ENCODE assay signal across 8 cellular contexts in genomic region chr15:90002428-90002844, GRCh38. TPM values are rescaled to one million over a fixed set of nuclear protein-coding genes. Genes with fewer than 3 reads are reported as not detected.
A peak's percentile ranks its signal among the peaks of the same experiment; 100 is the strongest.
DNase-seq lines count a peak whose midpoint lies in the region; ATAC-seq, FAIRE-seq and TF ChIP-seq lines count a peak whose summit lies in the region.

No MANE protein-coding gene starts in this region.

- H3K27me3 Mint-ChIP-seq in astrocyte (ENCODE audit: low read depth, unreplicated experiment): peaks cover 3% of the 10 kb centered on the region

- DNase-seq in EL (peak; percentile 47), HAP-1 (ENCODE audit: low spot score in 2 of 2) (peak; percentile 23 to 69), OCI-M1 (lab: John Stamatoyannopoulos, UW) (peak; percentile 43), astrocyte (ENCODE audit: low read depth) (peak; percentile 29), superior temporal gyrus (ENCODE audit: extremely low spot score) (no peak)

- no peak for FAIRE-seq in astrocyte (lab: Jason Lieb, UNC)

- no peak for TF ChIP-seq CTCF in astrocyte (IDR thresholded peaks at IDR 0.05; ENCODE audit: insufficient read depth, low read depth, low read length)

- H3K4me1 ChIP-seq in HAP-1: peaks cover 27% of the 10 kb centered on the region
- H3K4me1 ChIP-seq in astrocyte (ENCODE audit: insufficient read depth, low read length): peaks cover 43% of the 10 kb centered on the region
- H3K4me1 ChIP-seq in skeletal muscle satellite cell (ENCODE audit: control insufficient read depth, insufficient read depth, low read length): peaks cover 46% of the 10 kb centered on the region

- H3K9ac ChIP-seq in astrocyte (ENCODE audit: low read length): peak overlapping the region; percentile 83
- peak overlapping the region; percentile 79 for H3K9ac ChIP-seq in skeletal muscle satellite cell (ENCODE audit: low read depth, low read length)

- peak overlapping the region; percentile 93 for H3K4me2 ChIP-seq in astrocyte (ENCODE audit: low read length)
- peak overlapping the region; percentile 90 for H3K4me2 ChIP-seq in skeletal muscle satellite cell (ENCODE audit: low read length)

- no peaks in the 10 kb centered on the region for H3K36me3 Mint-ChIP-seq in astrocyte (ENCODE audit: low read depth, unreplicated experiment)

- H3K36me3 ChIP-seq in HAP-1 (replicated peaks) (no peaks in the 10 kb centered on the region), astrocyte (ENCODE audit: insufficient read depth, low read length) (no peaks in the 10 kb centered on the region), skeletal muscle satellite cell (ENCODE audit: insufficient read depth, low read length) (no peaks in the 10 kb centered on the region)

- H3K27ac Mint-ChIP-seq in astrocyte (ENCODE audit: unreplicated experiment): peak overlapping the region; percentile 69

- peak overlapping the region; percentile 41 for H3K27ac ChIP-seq in astrocyte (ENCODE audit: low read depth, low read length)

- H3K4me1 Mint-ChIP-seq in astrocyte (ENCODE audit: low read depth, unreplicated experiment): peaks cover 36% of the 10 kb centered on the region

- peak overlapping the region; percentile 55 for H2AFZ ChIP-seq in astrocyte (ENCODE audit: low read depth, low read length)

- in situ Hi-C loops in HAP-1 (cut with MboI; ENCODE audit: low sequenced_read_pairs): no loop called here

- peaks cover 38% of the 10 kb centered on the region for H3K79me2 ChIP-seq in astrocyte (ENCODE audit: insufficient read depth, low read length)

- H3K4me3 Mint-ChIP-seq in astrocyte (ENCODE audit: unreplicated experiment): peak overlapping the region; percentile 90

- peaks cover 28% of the 10 kb centered on the region for H4K20me1 ChIP-seq in astrocyte (ENCODE audit: insufficient read depth, low read length)

- H3K9me3 ChIP-seq in HAP-1 (no peaks in the 10 kb centered on the region), astrocyte (ENCODE audit: insufficient read depth, low read depth, low read length) (no peaks in the 10 kb centered on the region), skeletal muscle satellite cell (replicated peaks; ENCODE audit: low read length) (no peaks in the 10 kb centered on the region)

- H3K4me3 ChIP-seq in HAP-1 (peak overlapping the region; percentile 51), astrocyte (ENCODE audit: insufficient read depth, low read depth, low read length) (peak overlapping the region; percentile 68), iPS-11a (ENCODE audit: low read depth, low read length) (peak overlapping the region; percentile 53), skeletal muscle satellite cell (ENCODE audit: low read length) (peak overlapping the region; percentile 76)

- no peaks in the 10 kb centered on the region for H3K27me3 ChIP-seq in HAP-1 (ENCODE audit: low read depth)
- H3K27me3 ChIP-seq in astrocyte (ENCODE audit: insufficient read depth, low read length): no peaks in the 10 kb centered on the region
- no peaks in the 10 kb centered on the region for H3K27me3 ChIP-seq in skeletal muscle satellite cell (ENCODE audit: control insufficient read depth, insufficient read depth, low read length)

- ATAC-seq in GM21360 (IDR thresholded peaks at IDR 0.05; ENCODE audit: unreplicated experiment): no peak

- H3K9me3 Mint-ChIP-seq in astrocyte (ENCODE audit: unreplicated experiment): no peaks in the 10 kb centered on the region

RNA-seq across cellular contexts. Expression of gene ZNF710, which starts 1.3 kb away (rescaled TPM):
- 26.9 and 27.2 TPM in 2 replicates for total RNA-seq in astrocyte
- total RNA-seq in skeletal muscle satellite cell (2012; rRNA removed): 8.9 and 15.9 TPM in 2 replicates
